18 cellular contexts compared by ENCODE assay signal in the genomic region with DNA sequence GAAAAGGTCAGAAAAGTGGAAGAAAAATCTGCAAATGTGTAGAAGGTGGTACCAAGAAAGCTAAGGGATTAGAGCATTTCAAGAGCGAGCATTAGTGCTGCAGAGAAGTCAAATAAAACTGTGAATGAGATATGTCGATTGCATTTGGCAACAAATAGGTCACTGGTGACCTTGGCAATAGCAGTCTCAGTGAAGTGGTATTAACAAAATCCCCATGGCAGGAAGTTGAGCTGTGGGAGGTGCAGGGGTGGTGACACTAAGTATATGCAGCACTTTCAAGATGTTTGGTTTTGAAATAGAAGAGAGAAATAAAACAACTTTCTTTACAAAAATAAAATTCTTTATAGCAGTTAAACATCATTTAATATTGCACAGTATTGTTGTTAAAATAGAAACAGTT.
A peak's percentile ranks its signal among the peaks of the same experiment; 100 is the strongest.
DNase-seq lines count a peak whose midpoint lies in the region; ATAC-seq and TF ChIP-seq lines count a peak whose summit lies in the region.
"Had no signal": no experiment of that assay in that cellular context is flagged by ENCODE, and none has a peak within 500 bp of the region (broad histone marks: within the 10 kb centered on the region; RNA-seq: fewer than 3 reads in every experiment).

No MANE protein-coding gene starts in this region.

- TF ChIP-seq CTCF in testis (IDR thresholded peaks at IDR 0.05): no peak

- no peak overlapping the region for H3K4me3 ChIP-seq in testis
- H3K4me3 ChIP-seq: K562 had no signal

- no peak for TF ChIP-seq POLR2A in testis (IDR thresholded peaks at IDR 0.05)

- no peak overlapping the region for H3K27ac ChIP-seq in testis
- H3K27ac ChIP-seq: 22Rv1 had no signal

- ATAC-seq in GM19328 (IDR thresholded peaks at IDR 0.05; ENCODE audit: unreplicated experiment): no peak
- ATAC-seq in GM21381 (IDR thresholded peaks at IDR 0.05; ENCODE audit: unreplicated experiment): no peak
- no peak for ATAC-seq in GM19324 (IDR thresholded peaks at IDR 0.05; ENCODE audit: low FRiP score, unreplicated experiment)
- ATAC-seq: K562 had no signal

- no peaks in the 10 kb centered on the region for H3K9me3 ChIP-seq in testis
- H3K9me3 ChIP-seq: SK-N-SH had no signal

- intact Hi-C loops in testis (cut with DNase I; ENCODE audit: low total_unique reads): no loop called here

- no peaks in the 10 kb centered on the region for H3K27me3 ChIP-seq in testis

- no peaks in the 10 kb centered on the region for H3K36me3 ChIP-seq in testis (ENCODE audit: low read depth, missing control alignments)

- WGBS in testis, 2 donors: 34 to 42% methylated on average over 2 of the region's 2 CpGs

- DNase-seq in NCI-H2029 (lab: John Stamatoyannopoulos, UW) (peak; percentile 3), NCI-H2029 treated with DMSO at 0.1 percent for 48 hours (lab: John Stamatoyannopoulos, UW) (no peak), NCI-H146 treated with DMSO at 0.1 percent for 48 hours (lab: John Stamatoyannopoulos, UW; ENCODE audit: unreplicated experiment) (peak; percentile 35), iris pigment epithelial cell (ENCODE audit: low read depth) (peak; percentile 16), testis (peak; percentile 39)
- DNase-seq: DMS 273 treated with DMSO at 0.1 percent for 48 hours, GDM1, NCI-H1105, NCI-H1694 treated with DMSO at 0.1 percent for 48 hours, NCI-H345, NCI-H526, Right ventricle myocardium superior, SK-N-SH had no signal

- H3K4me1 ChIP-seq in testis: no peaks in the 10 kb centered on the region
